8 cellular contexts compared by ENCODE assay signal in genomic region chr11:61254403-61255025, GRCh38. TPM values are rescaled to one million over a fixed set of nuclear protein-coding genes. Genes with fewer than 3 reads are reported as not detected.
A peak's percentile ranks its signal among the peaks of the same experiment; 100 is the strongest.
DNase-seq lines count a peak whose midpoint lies in the region; TF ChIP-seq lines count a peak whose summit lies in the region.

No MANE protein-coding gene starts in this region.

- H3K36me3 ChIP-seq in DOHH2 (ENCODE audit: control insufficient read depth, low read length): peaks cover 4% of the 10 kb centered on the region; the same call in 1 of the 2 replicates
- peaks cover 0 to 8% of the 10 kb centered on the region in 2 experiments; a peak in 1 of 3 replicates for H3K36me3 ChIP-seq in HEK293 (ENCODE audit: control insufficient read depth in 2 of 2, insufficient read depth in 1 of 2, low read length in 2 of 2)
- H3K36me3 ChIP-seq in liver (ENCODE audit: control insufficient read depth in 4 of 4, insufficient read depth in 3 of 4, low read depth in 1 of 4, low read length in 3 of 4): no peaks in the 10 kb centered on the region

- no peaks in the 10 kb centered on the region for H4K20me1 ChIP-seq in DOHH2 (ENCODE audit: control insufficient read depth, insufficient read depth, low read depth, low read length)

- no peaks in the 10 kb centered on the region for H3K9me2 ChIP-seq in DOHH2 (replicated peaks; ENCODE audit: control insufficient read depth, low read length)

- no peak overlapping the region for H3K9ac ChIP-seq in liver (ENCODE audit: low read depth in 1 of 2, low read length in 2 of 2)

- H3F3A ChIP-seq in DOHH2 (ENCODE audit: control insufficient read depth, insufficient read depth): no peaks in the 10 kb centered on the region

- no peaks in the 10 kb centered on the region for H3K79me2 ChIP-seq in DOHH2 (ENCODE audit: control insufficient read depth, low read length)

- TF ChIP-seq CTCF in DOHH2 (IDR thresholded peaks at IDR 0.05; ENCODE audit: low read depth, low read length, poor library complexity, severe bottlenecking) (peak; percentile 81), HEK293 (tag by site-specific recombination; IDR thresholded peaks at IDR 0.05) (peak; percentile 59), choroid plexus epithelial cell (conservative IDR thresholded peaks at IDR 0.05; ENCODE audit: low read depth, low read length) (peak; percentile 98), liver (IDR thresholded peaks at IDR 0.05; ENCODE audit: low read depth, low read length, missing input control) (peak; percentile 88)

- H3K4me1 ChIP-seq in DOHH2 (ENCODE audit: control insufficient read depth, low read length) (no peaks in the 10 kb centered on the region), HEK293 (ENCODE audit: control insufficient read depth, insufficient read depth, low read length) (no peaks in the 10 kb centered on the region), liver (ENCODE audit: control insufficient read depth in 4 of 4, insufficient read depth in 4 of 4, low read length in 3 of 4) (no peaks in the 10 kb centered on the region)

- DNase-seq in NCI-H226 (peak; percentile 23), choroid plexus epithelial cell (ENCODE audit: low read depth) (peak; percentile 72), cerebellar nuclear complex (lab: John Stamatoyannopoulos, UW) (no peak)
- DNase-seq in activated CD4-positive, alpha-beta T cell treated with anti-CD3 and anti-CD28 coated beads for 48 hours: peak; percentile 77
- peak; percentile 25 for DNase-seq in stimulated activated CD8-positive, alpha-beta memory T cell treated with anti-CD3 and anti-CD28 coated beads, Interleukin-12 subunit alpha, Interleukin-12 subunit beta, amount 100 ng/mL, for 4 hours (ENCODE audit: low read depth)

- H3K27ac ChIP-seq in DOHH2 (ENCODE audit: low read depth, low read length) (no peak overlapping the region), HEK293 (ENCODE audit: extremely low read depth, low read depth, low read length) (no peak overlapping the region), liver (ENCODE audit: low read depth in 1 of 2, low read length in 2 of 2) (no peak overlapping the region)

- 55% methylated on average over 12 of the region's 12 CpGs for WGBS in liver

- H3K9me3 ChIP-seq in DOHH2 (ENCODE audit: control insufficient read depth, insufficient read depth, low read length) (no peaks in the 10 kb centered on the region), HEK293 (ENCODE audit: control insufficient read depth, insufficient read depth, low read depth, low read length) (no peaks in the 10 kb centered on the region), liver (ENCODE audit: control insufficient read depth in 4 of 4, low read length in 3 of 4) (no peaks in the 10 kb centered on the region)

- no peaks in the 10 kb centered on the region for H3K27me3 ChIP-seq in DOHH2 (ENCODE audit: control insufficient read depth, low read length)
- no peaks in the 10 kb centered on the region for H3K27me3 ChIP-seq in liver (ENCODE audit: control insufficient read depth in 4 of 4, insufficient read depth in 4 of 4, low read length in 3 of 4)

- H3K4me3 ChIP-seq in DOHH2 (ENCODE audit: low read length) (no peak overlapping the region), HEK293 (ENCODE audit: low read depth, low read length) (no peak overlapping the region), choroid plexus epithelial cell (ENCODE audit: low read depth, low read length) (no peak overlapping the region), liver (ENCODE audit: low read depth in 1 of 3, low read length in 3 of 3) (no peak overlapping the region)

- POLR2A ChIA-PET in HEK293 (lab: Yijun Ruan, JAX): no interaction called here

- CTCF ChIA-PET in HEK293 (lab: Yijun Ruan, JAX): interaction anchor here (0.6 to 2.7 kb wide), 26 partner anchors 9 to 1061 kb away, joined by 3 to 31 read pairs (median 4); partner anchors contain the start of gene VWCE

- TF ChIP-seq RAD21 in liver (IDR thresholded peaks at IDR 0.05): peak; percentile 92 to 94

- no peak overlapping the region for H3K4me2 ChIP-seq in DOHH2 (ENCODE audit: low read length)

TF ChIP-seq in HEK293, 187 proteins besides CTCF, POLR2A, EP300 and RAD21 (continues in another document):
- no peak for TF ChIP-seq ZNF48 (tag by site-specific recombination; IDR thresholded peaks at IDR 0.05)
- TF ChIP-seq ZNF473 (tag by site-specific recombination; IDR thresholded peaks at IDR 0.05): no peak
- no peak for TF ChIP-seq ZNF791 (tag by site-specific recombination; IDR thresholded peaks at IDR 0.05)
- TF ChIP-seq ZNF654 (tag by site-specific recombination; IDR thresholded peaks at IDR 0.05; ENCODE audit: low read depth): peak; percentile 61
- TF ChIP-seq PBX3 (CRISPR knock-in tag; IDR thresholded peaks at IDR 0.05): 0 out of 2 replicates have a peak, but pooled peaks have one; percentile 38
- TF ChIP-seq ZNF274 (IDR thresholded peaks at IDR 0.05; ENCODE audit: low read length): no peak
- TF ChIP-seq ZNF274 (tag by site-specific recombination; IDR thresholded peaks at IDR 0.05; ENCODE audit: borderline replicate concordance): no peak
- peak; percentile 16; the same call in 1 of the 2 replicates for TF ChIP-seq ZIC2 (tag by site-specific recombination; IDR thresholded peaks at IDR 0.05)
- no peak for TF ChIP-seq SETDB1 (IDR thresholded peaks at IDR 0.05; ENCODE audit: insufficient read length, low read length)
- TF ChIP-seq ZSCAN4 (tag by site-specific recombination; IDR thresholded peaks at IDR 0.05): no peak
- no peak for TF ChIP-seq KLF7 (tag by site-specific recombination; IDR thresholded peaks at IDR 0.05; ENCODE audit: borderline replicate concordance)
- no peak for TF ChIP-seq ZNF23 (tag by site-specific recombination; IDR thresholded peaks at IDR 0.05; ENCODE audit: borderline replicate concordance)

TF ChIP-seq in liver, 16 proteins besides CTCF, POLR2A, EP300 and RAD21:
- TF ChIP-seq HNF4G (IDR thresholded peaks at IDR 0.05): no peak
- TF ChIP-seq RXRA (IDR thresholded peaks at IDR 0.05): peak in 1 of 2 donors; percentile 6

RNA-seq across cellular contexts. Expression of gene PGA5, which starts 13.5 kb away (rescaled TPM):
- 1 to 10 TPM in 1 of 2 donors, not detected in 1; 1.7 TPM for total RNA-seq in liver
- polyA plus RNA-seq in liver: under 1 TPM; 0.31 to 0.40 TPM

RNA-seq across cellular contexts. Expression of gene PGA4, which starts 32.4 kb away (rescaled TPM):
- total RNA-seq in liver: 1 to 10 TPM in 1 of 2 donors, under 1 TPM in 1; 0.33 to 4.5 TPM
- polyA plus RNA-seq in liver: 1 to 10 TPM in 1 of 2 donors, not detected in 1; 1.8 TPM

RNA-seq across cellular contexts. Expression of gene VWCE, which starts 40.6 kb away (rescaled TPM):
- 1 to 10 TPM; 1.9 to 3.3 TPM for total RNA-seq in liver
- 1 to 10 TPM; 2.2 to 6.0 TPM for polyA plus RNA-seq in liver

RNA-seq across cellular contexts. Expression of gene PGA3, which starts 51.2 kb away (rescaled TPM):
- total RNA-seq in liver: under 1 TPM; 0.25 to 0.56 TPM
- under 1 TPM in 1 of 2 donors, not detected in 1; 0.54 TPM for polyA plus RNA-seq in liver

Comparison
In these comparisons a context has a peak if more than half of its experiments do, and no peak if none do; other contexts are left out.
1. DNase-seq: peak in NCI-H226 (single experiment), activated CD4-positive, alpha-beta T cell treated with anti-CD3 and anti-CD28 coated beads for 48 hours (single experiment), choroid plexus epithelial cell (single experiment) and stimulated activated CD8-positive, alpha-beta memory T cell treated with anti-CD3 and anti-CD28 coated beads, Interleukin-12 subunit alpha, Interleukin-12 subunit beta, amount 100 ng/mL, for 4 hours (single experiment); none in cerebellar nuclear complex (0 of 2).
2. Peak in every context shown above with its lines, with median percentiles within 50 percentile points of each other: CTCF ChIP-seq.